In the genomic region with DNA sequence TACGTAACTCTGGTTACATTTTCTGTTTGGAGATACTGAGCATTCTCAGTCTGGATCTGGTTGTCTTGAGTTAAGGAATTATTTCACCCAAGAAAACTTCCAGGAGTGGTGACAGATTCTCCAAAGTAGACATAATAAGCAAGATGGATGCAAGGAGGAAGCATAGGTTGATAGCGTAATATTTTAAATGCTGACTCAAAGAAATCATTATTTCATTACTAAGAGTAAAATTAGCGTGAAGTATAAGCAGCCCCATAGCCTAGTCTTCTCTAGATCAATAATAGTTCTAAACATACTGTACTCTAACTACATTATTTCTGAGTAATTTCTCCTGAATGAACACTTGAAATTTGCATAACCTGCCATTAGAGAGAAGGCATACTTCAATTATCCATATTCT, we compare ENCODE assay signal across 3 cellular contexts.
TF ChIP-seq lines count a peak whose summit lies in the region.

No MANE protein-coding gene starts in this region.

TF ChIP-seq in HepG2, 621 proteins besides CTCF, POLR2A, EP300 and RAD21:
- TF ChIP-seq REXO4 (CRISPR knock-in tag; IDR thresholded peaks at IDR 0.05; ENCODE audit: borderline replicate concordance) (no peak), MAFK (conservative IDR thresholded peaks at IDR 0.05 in 1 of 2, IDR thresholded peaks at IDR 0.05 in 1 of 2; ENCODE audit: low read length in 2 of 2) (peak; percentile 13 to 72; a peak in 2 of 4 replicates), MAFF (IDR thresholded peaks at IDR 0.05; ENCODE audit: low read depth, low read length) (peak; percentile 50)

TF ChIP-seq in A549, 52 proteins besides CTCF, POLR2A, EP300 and RAD21:
- TF ChIP-seq CHD2 (IDR thresholded peaks at IDR 0.05; ENCODE audit: low read length, partially characterized antibody) (no peak), MAFK (IDR thresholded peaks at IDR 0.05; ENCODE audit: partially characterized antibody) (peak; percentile 26)

TF ChIP-seq in K562, 482 proteins besides CTCF, POLR2A, EP300 and RAD21:
- TF ChIP-seq ZNF316 (IDR thresholded peaks at IDR 0.05): peak; percentile 62
- TF ChIP-seq ZNF785 (CRISPR knock-in tag; IDR thresholded peaks at IDR 0.05): no peak
- peak; percentile 34; the same call in 1 of the 2 replicates for TF ChIP-seq C11orf30 (IDR thresholded peaks at IDR 0.05; ENCODE audit: low read depth)
